In genomic region chr7:74658171-74659004, GRCh38 we compare ENCODE assay signal across 8 cellular contexts. TPM values are rescaled to one million over a fixed set of nuclear protein-coding genes. Genes with fewer than 3 reads are reported as not detected.
DNase-seq lines count a peak whose midpoint lies in the region; ATAC-seq and TF ChIP-seq lines count a peak whose summit lies in the region.

No MANE protein-coding gene starts in this region.

- peaks cover 8% of the 10 kb centered on the region for H3K36me3 Mint-ChIP-seq in activated T-cell treated with anti-CD3 and anti-CD28 coated beads, Interleukin-2, amount 50 U/mL, for 4 hours (ENCODE audit: insufficient read depth)

- H3K9me2 ChIP-seq in PC-9 (ENCODE audit: insufficient read depth): no peaks in the 10 kb centered on the region

- H3K79me2 ChIP-seq in PC-9 (ENCODE audit: low read depth): peaks cover 49% of the 10 kb centered on the region

- no peaks in the 10 kb centered on the region for H3K9me3 Mint-ChIP-seq in activated T-cell treated with anti-CD3 and anti-CD28 coated beads, Interleukin-2, amount 50 U/mL, for 4 hours

- intact Hi-C loops in PC-9 (cut with micrococcal nuclease; ENCODE audit: unreplicated experiment): loop anchor here (2.0 kb wide), 1 partner anchor 184 kb away; no protein-coding TSS in a partner anchor

- DNase-seq in DMS 273 treated with DMSO at 0.1 percent for 48 hours (lab: John Stamatoyannopoulos, UW) (peak; percentile 86), PC-9 (peak; percentile 77 to 99), erythroblast (lab: John Stamatoyannopoulos, UW) (peak; percentile 93 to 94)
- DNase-seq in activated T-cell treated with anti-CD3 and anti-CD28 coated beads, Interleukin-2, amount 50 U/mL, for 4 hours: peak; percentile 85
- peak; percentile 71 to 81 for DNase-seq in stimulated activated CD8-positive, alpha-beta memory T cell treated with anti-CD3 and anti-CD28 coated beads, Interleukin-4, amount 100 ng/mL, for 4 hours (ENCODE audit: low read depth in 2 of 2, low spot score in 1 of 2)

- H3K27me3 ChIP-seq in PC-9 (ENCODE audit: insufficient read depth, low read depth) (no peaks in the 10 kb centered on the region), mucosa of stomach (ENCODE audit: control insufficient read depth, insufficient read depth, low read length) (no peaks in the 10 kb centered on the region)

- H3K4me3 ChIP-seq in PC-9 (peak overlapping the region; percentile 88), mucosa of stomach (ENCODE audit: low read length) (peak overlapping the region; percentile 25)

- no peak for TF ChIP-seq RAD21 in Ishikawa (IDR thresholded peaks at IDR 0.05; ENCODE audit: low read depth)

- no peaks in the 10 kb centered on the region for H3K27me3 Mint-ChIP-seq in activated T-cell treated with anti-CD3 and anti-CD28 coated beads, Interleukin-2, amount 50 U/mL, for 4 hours (ENCODE audit: low read depth)

- H3K4me1 ChIP-seq in PC-9 (replicated peaks; ENCODE audit: insufficient read depth): peaks cover 61% of the 10 kb centered on the region
- H3K4me1 ChIP-seq in mucosa of stomach (ENCODE audit: control insufficient read depth, insufficient read depth, low read length): peaks cover 47% of the 10 kb centered on the region

- H3K36me3 ChIP-seq in PC-9 (ENCODE audit: low read depth) (no peaks in the 10 kb centered on the region), mucosa of stomach (ENCODE audit: control insufficient read depth, insufficient read depth, low read length) (no peaks in the 10 kb centered on the region)

- peak overlapping the region; percentile 78 for H3K4me3 Mint-ChIP-seq in activated T-cell treated with anti-CD3 and anti-CD28 coated beads, Interleukin-2, amount 50 U/mL, for 4 hours

- H2AFZ ChIP-seq in PC-9: peak overlapping the region; percentile 63; the same call in 1 of the 2 replicates

- no peak for TF ChIP-seq POLR2A in erythroblast (IDR thresholded peaks at IDR 0.05; ENCODE audit: low read length)

- H3K4me2 ChIP-seq in PC-9: peak overlapping the region; percentile 90

- peaks cover 60% of the 10 kb centered on the region for H3K4me1 Mint-ChIP-seq in activated T-cell treated with anti-CD3 and anti-CD28 coated beads, Interleukin-2, amount 50 U/mL, for 4 hours (ENCODE audit: low read depth)

- H3K9me3 ChIP-seq in PC-9 (ENCODE audit: insufficient read depth, low read depth) (no peaks in the 10 kb centered on the region), mucosa of stomach (ENCODE audit: control insufficient read depth, low read length) (no peaks in the 10 kb centered on the region)

- peak overlapping the region; percentile 88 for H3K27ac ChIP-seq in PC-9

- peak overlapping the region; percentile 94 for H3K9ac ChIP-seq in mucosa of stomach (ENCODE audit: low read length)

- peak; percentile 46 for ATAC-seq in GM21529 (IDR thresholded peaks at IDR 0.05; ENCODE audit: unreplicated experiment)
- peak; percentile 70 to 73 for ATAC-seq in activated T-cell treated with anti-CD3 and anti-CD28 coated beads, Interleukin-2, amount 50 U/mL, for 4 hours

- POLR2A ChIA-PET in PC-9 (lab: Charles Lee; ENCODE audit: unreplicated experiment): interaction anchor here (0.6 to 0.8 kb wide), 5 partner anchors 9 to 113 kb away, joined by 3 to 45 read pairs (median 19); no protein-coding TSS in a partner anchor

- H3F3A ChIP-seq in PC-9 (ENCODE audit: insufficient read depth, low read depth): peaks cover 46% of the 10 kb centered on the region

- no peak for TF ChIP-seq EP300 in Ishikawa (IDR thresholded peaks at IDR 0.05; ENCODE audit: borderline replicate concordance)

- BruUV-seq in PC-9 (replicated peaks; lab: Mats Ljungman, UMichigan): no TSS peak

- TF ChIP-seq CTCF in PC-9 (conservative IDR thresholded peaks at IDR 0.05): no peak

- peaks cover 45% of the 10 kb centered on the region for H4K20me1 ChIP-seq in PC-9 (ENCODE audit: insufficient read depth)

- CTCF ChIA-PET in PC-9 (lab: Charles Lee): interaction anchor here (0.6 kb wide), 2 partner anchors 31 to 72 kb away, joined by 3 to 4 read pairs; no protein-coding TSS in a partner anchor

TF ChIP-seq in Ishikawa, 13 proteins besides CTCF, POLR2A, EP300 and RAD21:
- TF ChIP-seq MAX (IDR thresholded peaks at IDR 0.05) (peak; percentile 53; the same call in 1 of the 2 replicates), ZBTB7A (IDR thresholded peaks at IDR 0.05; ENCODE audit: low read depth) (no peak), EGR1 (IDR thresholded peaks at IDR 0.05) (peak; percentile 80), REST (IDR thresholded peaks at IDR 0.05; ENCODE audit: low read depth) (no peak)

RNA-seq across cellular contexts. Expression of gene GTF2I, which starts 0.9 kb away (rescaled TPM):
- 364 and 374 TPM in 2 replicates for total RNA-seq in PC-9 (2021)
- total RNA-seq in activated T-cell treated with anti-CD3 and anti-CD28 coated beads, Interleukin-2, amount 50 U/mL, for 4 hours: 100 to 1,000 TPM; 161 to 195 (median 181) TPM

Comparison
In these comparisons a context has a peak if more than half of its experiments do, and no peak if none do; other contexts are left out.
1. Peak in every context shown above with its lines: DNase-seq, ATAC-seq, H3K4me3 ChIP-seq and H3K27ac ChIP-seq.